Comparison of ENCODE assay signal across 1 cellular context in the genomic region with DNA sequence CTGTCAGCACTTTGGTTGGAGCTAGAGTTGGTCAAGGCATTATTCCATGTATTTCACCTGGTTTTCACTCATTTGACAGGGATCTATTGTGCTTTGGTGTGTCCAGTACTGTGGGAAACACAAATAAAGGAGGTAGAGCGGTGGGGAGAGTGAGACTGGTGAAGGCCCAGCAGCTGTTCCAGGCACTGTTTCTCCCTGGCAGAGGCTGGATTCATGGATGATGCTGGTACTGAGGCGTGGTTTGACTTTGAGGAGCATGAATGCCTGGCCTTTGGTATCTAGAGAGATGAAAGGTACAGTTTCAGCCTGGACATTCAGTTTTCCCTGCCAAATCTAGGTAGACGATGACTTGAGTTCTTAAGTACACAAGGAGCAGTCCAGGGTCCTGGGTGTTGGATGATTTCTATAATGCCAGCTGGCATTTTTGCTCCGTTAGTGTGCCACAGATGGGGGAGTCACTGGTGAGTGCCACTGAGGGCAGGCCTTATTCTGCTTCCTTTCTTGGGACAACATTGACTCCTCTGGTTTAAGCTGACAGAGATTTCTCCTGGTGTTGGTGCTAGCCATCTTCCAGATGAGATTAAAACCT.
TF ChIP-seq lines count a peak whose summit lies in the region.

No MANE protein-coding gene starts in this region.

TF ChIP-seq in A549, 52 proteins besides CTCF, POLR2A, EP300 and RAD21:
- TF ChIP-seq MAFK (IDR thresholded peaks at IDR 0.05; ENCODE audit: partially characterized antibody) (peak; percentile 12), HOXA7 (CRISPR knock-in tag; IDR thresholded peaks at IDR 0.05) (no peak)
